In genomic region chr1:230877924-230878583, GRCh38 we compare ENCODE assay signal across 24 cellular contexts.
"Had no signal": no experiment of that assay in that cellular context is flagged by ENCODE, and none has a peak within 500 bp of the region (broad histone marks: within the 10 kb centered on the region; RNA-seq: fewer than 3 reads in every experiment).

No MANE protein-coding gene starts in this region.

- H3K4me1 ChIP-seq: parathyroid adenoma had no signal

- FAIRE-seq: bronchial epithelial cell, urothelium cell line had no signal

- H3K36me3 Mint-ChIP-seq: activated naive CD8-positive, alpha-beta T cell; natural killer cell had no signal

- H3K27me3 ChIP-seq: tibial artery had no signal

- H2AFZ ChIP-seq: parathyroid adenoma had no signal

- H3K79me2 ChIP-seq: parathyroid adenoma had no signal

- H3K4me3 Mint-ChIP-seq: activated B cell treated with CpG ODN at 0.5 μM for 24 hours; activated CD4-positive, alpha-beta T cell treated with anti-CD3 and anti-CD28 coated beads for 36 hours; activated naive CD8-positive, alpha-beta T cell; activated T-cell treated with anti-CD3 and anti-CD28 coated beads, Interleukin-2, amount 50 U/mL, for 24 hours; activated T-helper 17 cell treated with anti-CD3 and anti-CD28 coated beads, Interleukin-2, amount 50 U/mL, for 72 hours; natural killer cell; stimulated activated naive CD8-positive, alpha-beta T cell treated with anti-CD3 and anti-CD28 coated beads, Interleukin-15, Interleukin-2, amounts not matched to agents 100 ng/mL and 50 ng/mL, for 24 hours; T-helper 1 cell treated with Interleukin-12 subunit alpha and Interleukin-12 subunit beta and Interleukin-4 antibody, amounts not matched to agents 30 μg/mL and 1 μg/mL, for 36 hours had no signal

- H3K4me3 ChIP-seq: coronary artery, skin epidermis, tibial artery had no signal

- DNase-seq: activated B cell treated with CpG ODN at 0.5 μM for 24 hours; activated CD4-positive, alpha-beta T cell treated with anti-CD3 and anti-CD28 coated beads for 36 hours; activated CD4-positive, alpha-beta T cell treated with anti-CD3 and anti-CD28 coated beads, Interleukin-2, amount 50 U/mL, for 4 hours; activated CD8-positive, alpha-beta memory T cell treated with anti-CD3 and anti-CD28 coated beads for 24 hours; activated CD8-positive, alpha-beta memory T cell treated with anti-CD3 and anti-CD28 coated beads, Interleukin-2, amount 50 U/mL, for 4 hours; activated naive CD4-positive, alpha-beta T cell; activated T-cell treated with anti-CD3 and anti-CD28 coated beads, Interleukin-2, amount 50 U/mL, for 24 hours; foreskin melanocyte; left colon; mesendoderm; natural killer cell; right cardiac atrium; stimulated activated CD4-positive, alpha-beta T cell treated with anti-CD3 and anti-CD28 coated beads, Interleukin-1b, Interleukin-23, amount 100 ng/mL, for 48 hours had no signal

- H3K27ac ChIP-seq: neutrophil, parathyroid adenoma had no signal

- H3K9me3 Mint-ChIP-seq: activated B cell treated with CpG ODN at 0.5 μM for 24 hours; activated T-cell treated with anti-CD3 and anti-CD28 coated beads, Interleukin-2, amount 50 U/mL, for 24 hours; activated T-helper 17 cell treated with anti-CD3 and anti-CD28 coated beads, Interleukin-2, amount 50 U/mL, for 72 hours; natural killer cell; stimulated activated naive CD8-positive, alpha-beta T cell treated with anti-CD3 and anti-CD28 coated beads, Interleukin-15, Interleukin-2, amounts not matched to agents 100 ng/mL and 50 ng/mL, for 24 hours; T-helper 1 cell treated with Interleukin-12 subunit alpha and Interleukin-12 subunit beta and Interleukin-4 antibody, amounts not matched to agents 30 μg/mL and 1 μg/mL, for 36 hours had no signal

- H3K9me3 ChIP-seq: neutrophil, tibial artery had no signal

- H3K36me3 ChIP-seq: neutrophil, tibial artery had no signal

- H3K4me1 Mint-ChIP-seq: activated B cell treated with CpG ODN at 0.5 μM for 24 hours; activated CD4-positive, alpha-beta T cell treated with anti-CD3 and anti-CD28 coated beads for 36 hours; activated T-helper 17 cell treated with anti-CD3 and anti-CD28 coated beads, Interleukin-2, amount 50 U/mL, for 72 hours; natural killer cell had no signal

- ATAC-seq: activated CD4-positive, alpha-beta T cell treated with anti-CD3 and anti-CD28 coated beads for 36 hours; activated T-helper 17 cell treated with anti-CD3 and anti-CD28 coated beads, Interleukin-2, amount 50 U/mL, for 72 hours; left colon; natural killer cell had no signal

- H3K9ac ChIP-seq: parathyroid adenoma had no signal

- H3K27ac Mint-ChIP-seq: activated B cell treated with CpG ODN at 0.5 μM for 24 hours; activated CD4-positive, alpha-beta T cell treated with anti-CD3 and anti-CD28 coated beads for 36 hours; activated naive CD8-positive, alpha-beta T cell; activated T-cell treated with anti-CD3 and anti-CD28 coated beads, Interleukin-2, amount 50 U/mL, for 24 hours; activated T-helper 17 cell treated with anti-CD3 and anti-CD28 coated beads, Interleukin-2, amount 50 U/mL, for 72 hours; natural killer cell; stimulated activated naive CD8-positive, alpha-beta T cell treated with anti-CD3 and anti-CD28 coated beads, Interleukin-15, Interleukin-2, amounts not matched to agents 100 ng/mL and 50 ng/mL, for 24 hours; T-helper 1 cell treated with Interleukin-12 subunit alpha and Interleukin-12 subunit beta and Interleukin-4 antibody, amounts not matched to agents 30 μg/mL and 1 μg/mL, for 36 hours had no signal
